In genomic region chr12:111037047-111037446, GRCh38 we compare ENCODE assay signal across 20 cellular contexts. TPM values are rescaled to one million over a fixed set of nuclear protein-coding genes. Genes with fewer than 3 reads are reported as not detected.
DNase-seq lines count a peak whose midpoint lies in the region; ATAC-seq, FAIRE-seq and TF ChIP-seq lines count a peak whose summit lies in the region.
"Had no signal": no experiment of that assay in that cellular context is flagged by ENCODE, and none has a peak within 500 bp of the region (broad histone marks: within the 10 kb centered on the region; RNA-seq: fewer than 3 reads in every experiment).

No MANE protein-coding gene starts in this region.

- H3K27ac ChIP-seq in RWPE2 (ENCODE audit: poor library complexity, severe bottlenecking) (peak overlapping the region; percentile 70), kidney (ENCODE audit: low read depth in 2 of 2, low read length in 2 of 2) (no peak overlapping the region)
- H3K27ac ChIP-seq: psoas muscle had no signal

- TF ChIP-seq CTCF in RWPE2 (IDR thresholded peaks at IDR 0.05; ENCODE audit: poor library complexity, severe bottlenecking) (no peak), kidney (IDR thresholded peaks at IDR 0.05; ENCODE audit: borderline replicate concordance, extremely low read depth, insufficient read depth) (no peak), mesothelial cell of epicardium (IDR thresholded peaks at IDR 0.05; ENCODE audit: unreplicated experiment) (no peak)

- peaks cover 5% of the 10 kb centered on the region for H3K27me3 ChIP-seq in RWPE2 (ENCODE audit: insufficient read depth, poor library complexity, severe bottlenecking)

- peak overlapping the region; percentile 97 for H3K4me3 ChIP-seq in RWPE2 (ENCODE audit: severe bottlenecking)
- H3K4me3 ChIP-seq in kidney (ENCODE audit: low read length in 2 of 2): no peak overlapping the region
- H3K4me3 ChIP-seq: psoas muscle had no signal

- peaks cover 28% of the 10 kb centered on the region for H3K4me1 Mint-ChIP-seq in activated T-cell treated with anti-CD3 and anti-CD28 coated beads, Interleukin-2, amount 50 U/mL, for 4 hours (ENCODE audit: low read depth)
- peaks cover 12 to 28% of the 10 kb centered on the region in 2 donors for H3K4me1 Mint-ChIP-seq in stimulated activated naive B cell treated with anti-CD40 and anti-IgM and Interleukin-4, amounts not matched to agents 10 μg/mL and 1 μg/mL and 100 μg/mL, for 72 hours
- peaks cover 34% of the 10 kb centered on the region for H3K4me1 Mint-ChIP-seq in mesothelial cell of epicardium

- no peaks in the 10 kb centered on the region for H3K36me3 Mint-ChIP-seq in activated T-cell treated with anti-CD3 and anti-CD28 coated beads, Interleukin-2, amount 50 U/mL, for 4 hours (ENCODE audit: insufficient read depth)
- H3K36me3 Mint-ChIP-seq in stimulated activated naive B cell treated with anti-CD40 and anti-IgM and Interleukin-4, amounts not matched to agents 10 μg/mL and 1 μg/mL and 100 μg/mL, for 72 hours: peaks cover 0 to 3% of the 10 kb centered on the region in 2 donors
- H3K36me3 Mint-ChIP-seq in mesothelial cell of epicardium: peaks cover 4% of the 10 kb centered on the region

- FAIRE-seq in kidney (lab: Jason Lieb, UNC): no peak
- FAIRE-seq: endometrium had no signal

- H3K9me3 Mint-ChIP-seq in activated T-cell treated with anti-CD3 and anti-CD28 coated beads, Interleukin-2, amount 50 U/mL, for 4 hours: no peaks in the 10 kb centered on the region
- peaks cover 0 to 1% of the 10 kb centered on the region in 2 donors for H3K9me3 Mint-ChIP-seq in stimulated activated naive B cell treated with anti-CD40 and anti-IgM and Interleukin-4, amounts not matched to agents 10 μg/mL and 1 μg/mL and 100 μg/mL, for 72 hours
- H3K9me3 Mint-ChIP-seq in mesothelial cell of epicardium: no peaks in the 10 kb centered on the region

- H3K9ac ChIP-seq in kidney (ENCODE audit: low read length in 2 of 2): no peak overlapping the region

- intact Hi-C loops in kidney (cut with DNase I): no loop called here

- peak overlapping the region; percentile 45 for H3K4me3 Mint-ChIP-seq in activated T-cell treated with anti-CD3 and anti-CD28 coated beads, Interleukin-2, amount 50 U/mL, for 4 hours
- H3K4me3 Mint-ChIP-seq in stimulated activated naive B cell treated with anti-CD40 and anti-IgM and Interleukin-4, amounts not matched to agents 10 μg/mL and 1 μg/mL and 100 μg/mL, for 72 hours: peak overlapping the region; percentile 25 to 58
- no peak overlapping the region for H3K4me3 Mint-ChIP-seq in mesothelial cell of epicardium

- DNase-seq in activated T-cell treated with anti-CD3 and anti-CD28 coated beads, Interleukin-2, amount 50 U/mL, for 4 hours: no peak
- DNase-seq in activated T-cell treated with anti-CD3 and anti-CD28 coated beads, Interleukin-2, amount 50 U/mL, for 1 hour: no peak
- DNase-seq in RWPE2 (ENCODE audit: low spot score) (peak; percentile 36), kidney (peak; percentile 61), DMS153 (lab: John Stamatoyannopoulos, UW) (no peak), mesothelial cell of epicardium (ENCODE audit: low spot score in 2 of 2, unreplicated experiment in 2 of 2) (no peak)
- DNase-seq in stimulated activated naive B cell treated with anti-CD40 and anti-IgM and Interleukin-4, amounts not matched to agents 10 μg/mL and 1 μg/mL and 100 μg/mL, for 72 hours: no peak
- no peak for DNase-seq in stimulated activated CD4-positive, alpha-beta T cell treated with anti-CD3 and anti-CD28 coated beads, Interleukin-4, amount 100 ng/mL, for 4 hours
- DNase-seq: ACHN; activated CD4-positive, alpha-beta T cell treated with anti-CD3 and anti-CD28 coated beads, Interleukin-2, amount 50 U/mL, for 4 hours; GDM1; H7; KBM-7; left colon; NCI-H1105 treated with DMSO at 0.1 percent for 48 hours; psoas muscle; SIG-M5; T-helper 9 cell had no signal

- H3K36me3 ChIP-seq in RWPE2 (ENCODE audit: low read depth) (peaks cover 12% of the 10 kb centered on the region), kidney (ENCODE audit: control insufficient read depth in 1 of 2, insufficient read depth in 2 of 2, low read length in 2 of 2) (no peaks in the 10 kb centered on the region)

- ATAC-seq in activated T-cell treated with anti-CD3 and anti-CD28 coated beads, Interleukin-2, amount 50 U/mL, for 4 hours: no peak
- no peak for ATAC-seq in RWPE2 (ENCODE audit: low read depth)
- no peak for ATAC-seq in stimulated activated naive B cell treated with anti-CD40 and anti-IgM and Interleukin-4, amounts not matched to agents 10 μg/mL and 1 μg/mL and 100 μg/mL, for 72 hours (replicated peaks)
- ATAC-seq: left colon, psoas muscle had no signal

- H3K4me1 ChIP-seq in RWPE2 (ENCODE audit: insufficient read depth, poor library complexity, severe bottlenecking) (no peaks in the 10 kb centered on the region), kidney (ENCODE audit: control insufficient read depth in 1 of 2, insufficient read depth in 1 of 2, low read depth in 1 of 2, low read length in 2 of 2) (no peaks in the 10 kb centered on the region)

- H3K27ac Mint-ChIP-seq in stimulated activated naive B cell treated with anti-CD40 and anti-IgM and Interleukin-4, amounts not matched to agents 10 μg/mL and 1 μg/mL and 100 μg/mL, for 72 hours: no peak overlapping the region
- H3K27ac Mint-ChIP-seq in mesothelial cell of epicardium: no peak overlapping the region

- no peaks in the 10 kb centered on the region for H3K9me3 ChIP-seq in RWPE2 (ENCODE audit: severe bottlenecking)
- no peaks in the 10 kb centered on the region for H3K9me3 ChIP-seq in kidney (ENCODE audit: control insufficient read depth in 1 of 2, low read length in 2 of 2)
- H3K9me3 ChIP-seq: psoas muscle had no signal

- H3K27me3 Mint-ChIP-seq in activated T-cell treated with anti-CD3 and anti-CD28 coated beads, Interleukin-2, amount 50 U/mL, for 4 hours (ENCODE audit: low read depth): peaks cover 47% of the 10 kb centered on the region
- peaks cover 54 to 77% of the 10 kb centered on the region in 2 donors for H3K27me3 Mint-ChIP-seq in stimulated activated naive B cell treated with anti-CD40 and anti-IgM and Interleukin-4, amounts not matched to agents 10 μg/mL and 1 μg/mL and 100 μg/mL, for 72 hours
- H3K27me3 Mint-ChIP-seq in mesothelial cell of epicardium (ENCODE audit: low read depth): peaks cover 59% of the 10 kb centered on the region

RNA-seq across cellular contexts. Expression of gene CUX2, which starts 3.1 kb away (rescaled TPM):
- not detected for total RNA-seq in activated T-cell treated with anti-CD3 and anti-CD28 coated beads, Interleukin-2, amount 50 U/mL, for 4 hours
- total RNA-seq in kidney (0.06 TPM), mesothelial cell of epicardium (26.9 to 31.3 TPM (median 28.3 TPM) in 3 replicates)
- not detected for polyA plus RNA-seq in kidney (ENCODE audit: insufficient read depth, low read depth, low replicate concordance)
- total RNA-seq: fibroblast of villous mesenchyme had no signal

Comparison
In these comparisons a context has a peak if more than half of its experiments do, and no peak if none do; other contexts are left out.
1. DNase-seq: peak in RWPE2 (single experiment) and kidney (single experiment); none in activated T-cell treated with anti-CD3 and anti-CD28 coated beads, Interleukin-2, amount 50 U/mL, for 4 hours (single experiment), activated T-cell treated with anti-CD3 and anti-CD28 coated beads, Interleukin-2, amount 50 U/mL, for 1 hour (single experiment), stimulated activated naive B cell treated with anti-CD40 and anti-IgM and Interleukin-4, amounts not matched to agents 10 μg/mL and 1 μg/mL and 100 μg/mL, for 72 hours (single experiment), DMS153 (single experiment), stimulated activated CD4-positive, alpha-beta T cell treated with anti-CD3 and anti-CD28 coated beads, Interleukin-4, amount 100 ng/mL, for 4 hours (0 of 2) and mesothelial cell of epicardium (0 of 2).
2. RNA of gene CUX2, which starts 3.1 kb away (total RNA-seq): 26.9 to 31.3 TPM in mesothelial cell of epicardium; 0.06 TPM in kidney (single experiment) and not detected in activated T-cell treated with anti-CD3 and anti-CD28 coated beads, Interleukin-2, amount 50 U/mL, for 4 hours; every median in the first group is over 10 times any median in the second.